In genomic region chr13:99258210-99258860, GRCh38 we compare ENCODE assay signal across 9 cellular contexts. TPM values are rescaled to one million over a fixed set of nuclear protein-coding genes. Genes with fewer than 3 reads are reported as not detected.
DNase-seq lines count a peak whose midpoint lies in the region; ATAC-seq and TF ChIP-seq lines count a peak whose summit lies in the region.
"Had no signal": no experiment of that assay in that cellular context is flagged by ENCODE, and none has a peak within 500 bp of the region (broad histone marks: within the 10 kb centered on the region; RNA-seq: fewer than 3 reads in every experiment).

GPR18 (minus strand) TSS chr13:99258379; CDS start chr13:99255872, 2,507 bp downstream.

- TF ChIP-seq CTCF in prostate gland (IDR thresholded peaks at IDR 0.05) (no peak), progenitor cell of endocrine pancreas (IDR thresholded peaks at IDR 0.05; ENCODE audit: unreplicated experiment) (no peak)

- H3K4me1 ChIP-seq in CD4-positive, alpha-beta memory T cell (ENCODE audit: insufficient read depth, low read length) = peaks cover 55% of the 10 kb centered on the region
- H3K4me1 ChIP-seq in prostate gland (replicated peaks) = no peaks in the 10 kb centered on the region

- 88% methylated on average over 4 of the region's 4 CpGs for WGBS in prostate gland

- peak within 1 kb of the TSS; percentile 60 for H3K27ac ChIP-seq in CD4-positive, alpha-beta memory T cell (ENCODE audit: low read depth, low read length)
- no peak within 1 kb of the TSS for H3K27ac ChIP-seq in prostate gland

- H3K27ac Mint-ChIP-seq in CD4-positive, alpha-beta memory T cell = peak within 1 kb of the TSS; percentile 84 to 96 (median 94)
- no peak within 1 kb of the TSS for H3K27ac Mint-ChIP-seq in progenitor cell of endocrine pancreas

- peak; percentile 50 to 69 (median 62) for DNase-seq in CD4-positive, alpha-beta memory T cell
- DNase-seq in activated naive CD4-positive, alpha-beta T cell treated with Interleukin-2 at 50 U/mL for 16 hours = peak; percentile 40
- DNase-seq in prostate gland (ENCODE audit: low spot score) (no peak), progenitor cell of endocrine pancreas (ENCODE audit: low spot score, unreplicated experiment) (no peak), GOT3 (lab: John Stamatoyannopoulos, UW) (no peak), NCI-H187 treated with DMSO at 0.1 percent for 48 hours (lab: John Stamatoyannopoulos, UW) (no peak)

- H3K9me3 Mint-ChIP-seq in CD4-positive, alpha-beta memory T cell = peaks cover 0 to 2% (median 0%) of the 10 kb centered on the region in 8 donors
- H3K9me3 Mint-ChIP-seq in progenitor cell of endocrine pancreas (ENCODE audit: low read depth) = no peaks in the 10 kb centered on the region

- H3K36me3 Mint-ChIP-seq in CD4-positive, alpha-beta memory T cell = peaks cover 20 to 42% of the 10 kb centered on the region in 2 donors
- H3K36me3 Mint-ChIP-seq in progenitor cell of endocrine pancreas (ENCODE audit: insufficient read depth) = peaks cover 8% of the 10 kb centered on the region

- H3K27me3 Mint-ChIP-seq in CD4-positive, alpha-beta memory T cell = no peaks in the 10 kb centered on the region
- H3K27me3 Mint-ChIP-seq in progenitor cell of endocrine pancreas = no peaks in the 10 kb centered on the region

- peaks cover 47 to 85% (median 59%) of the 10 kb centered on the region in 4 donors for H3K4me1 Mint-ChIP-seq in CD4-positive, alpha-beta memory T cell
- H3K4me1 Mint-ChIP-seq in progenitor cell of endocrine pancreas (ENCODE audit: low read depth) = peaks cover 2% of the 10 kb centered on the region

- no peaks in the 10 kb centered on the region for H3K27me3 ChIP-seq in CD4-positive, alpha-beta memory T cell (ENCODE audit: insufficient read depth, low read length)
- no peaks in the 10 kb centered on the region for H3K27me3 ChIP-seq in prostate gland (replicated peaks; ENCODE audit: insufficient read depth)

- ATAC-seq in GM19463 (IDR thresholded peaks at IDR 0.05; ENCODE audit: unreplicated experiment) = peak; percentile 87
- ATAC-seq in HG03432 (IDR thresholded peaks at IDR 0.05; ENCODE audit: unreplicated experiment) = peak; percentile 87

- H3K9me3 ChIP-seq in CD4-positive, alpha-beta memory T cell (ENCODE audit: control insufficient read depth in 1 of 2, low read length in 2 of 2) = no peaks in the 10 kb centered on the region
- no peaks in the 10 kb centered on the region for H3K9me3 ChIP-seq in prostate gland

- CTCF ChIA-PET in CD4-positive, alpha-beta memory T cell (lab: Charles Lee; ENCODE audit: partially characterized antibody) = interaction anchor here (0.8 to 5.1 kb wide), 12 partner anchors 8 to 243 kb away, joined by 3 to 77 read pairs (median 7); partner anchors contain the start of genes TM9SF2 and UBAC2

- TF ChIP-seq POLR2A in prostate gland (IDR thresholded peaks at IDR 0.05) = no peak

- intact Hi-C loops in CD4-positive, alpha-beta memory T cell (cut with micrococcal nuclease) = loop anchor here (5.0 kb wide), 1 partner anchor 171 kb away; no protein-coding TSS in a partner anchor
- intact Hi-C loops in prostate gland (cut with DNase I) = no loop called here

- H3K4me3 Mint-ChIP-seq in CD4-positive, alpha-beta memory T cell = peak within 1 kb of the TSS; percentile 89 to 98 (median 94)
- no peak within 1 kb of the TSS for H3K4me3 Mint-ChIP-seq in progenitor cell of endocrine pancreas (ENCODE audit: low read depth)

- POLR2A ChIA-PET in CD4-positive, alpha-beta memory T cell (lab: Charles Lee; ENCODE audit: partially characterized antibody) = interaction anchor here (0.6 to 4.7 kb wide), 29 partner anchors 8 to 238 kb away, joined by 3 to 152 read pairs (median 4); partner anchors contain the start of genes GPR183 and UBAC2

- peak within 1 kb of the TSS; percentile 52 to 67 for H3K4me3 ChIP-seq in CD4-positive, alpha-beta memory T cell (ENCODE audit: low read length in 2 of 2)
- H3K4me3 ChIP-seq in prostate gland = no peak within 1 kb of the TSS

- peaks cover 11% of the 10 kb centered on the region for H3K36me3 ChIP-seq in CD4-positive, alpha-beta memory T cell (ENCODE audit: insufficient read depth, low read length)
- H3K36me3 ChIP-seq in prostate gland = no peaks in the 10 kb centered on the region

RNA-seq across cellular contexts. Expression of gene GPR18, which starts in this region (rescaled TPM):
- 10 to 100 TPM; 21.5 to 22.8 TPM for total RNA-seq in CD4-positive, alpha-beta memory T cell
- 10 to 100 TPM; 23.1 to 29.5 TPM for polyA plus RNA-seq in CD4-positive, alpha-beta memory T cell
- 1 to 10 TPM in 1 of 2 donors, not detected in 1; 1.4 TPM for total RNA-seq in prostate gland
- total RNA-seq in progenitor cell of endocrine pancreas = not detected in 2 replicates
- total RNA-seq: myocyte had no signal

Comparison
In these comparisons a context has a peak if more than half of its experiments do, and no peak if none do; other contexts are left out.
1. RNA of gene GPR18 (total RNA-seq): 21.5 to 22.8 TPM in CD4-positive, alpha-beta memory T cell; 1.4 TPM in prostate gland and not detected in progenitor cell of endocrine pancreas; every median in the first group is over 4 times any median in the second.
2. DNase-seq: peak in CD4-positive, alpha-beta memory T cell (5 of 5) and activated naive CD4-positive, alpha-beta T cell treated with Interleukin-2 at 50 U/mL for 16 hours (single experiment); none in prostate gland (single experiment), progenitor cell of endocrine pancreas (single experiment), GOT3 (single experiment) and NCI-H187 treated with DMSO at 0.1 percent for 48 hours (single experiment).
3. H3K4me3 ChIP-seq: peak in CD4-positive, alpha-beta memory T cell (2 of 2); none in prostate gland (0 of 2).